Comparison of ENCODE assay signal across 8 cellular contexts in the genomic region with DNA sequence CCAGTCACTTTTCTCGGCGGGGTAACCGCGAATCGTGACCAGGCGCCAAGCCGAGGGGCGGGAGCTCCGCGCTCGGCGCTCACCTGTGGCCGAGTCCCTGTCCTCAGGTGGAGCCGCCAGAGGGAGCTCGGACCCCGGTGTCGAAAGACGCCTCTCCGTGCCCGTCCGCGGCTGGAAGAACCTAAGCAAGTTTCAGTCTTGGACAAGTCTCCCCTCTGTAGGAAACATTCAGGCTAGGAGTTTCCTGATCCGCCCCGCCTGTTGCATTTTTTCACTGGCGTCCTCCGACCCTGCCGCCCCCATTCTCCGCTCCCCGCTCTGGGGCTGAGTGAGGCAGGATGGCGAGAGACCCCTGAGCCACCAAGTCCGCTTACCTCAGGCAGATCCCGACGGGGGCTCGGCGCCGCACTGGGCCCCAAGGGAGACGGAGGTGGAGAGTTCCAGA. TPM values are rescaled to one million over a fixed set of nuclear protein-coding genes. Genes with fewer than 3 reads are reported as not detected.
A peak's percentile ranks its signal among the peaks of the same experiment; 100 is the strongest.
DNase-seq lines count a peak whose midpoint lies in the region; ATAC-seq and TF ChIP-seq lines count a peak whose summit lies in the region.

No MANE protein-coding gene starts in this region.

- H3K27me3 Mint-ChIP-seq in activated T-cell treated with anti-CD3 and anti-CD28 coated beads, Interleukin-2, amount 50 U/mL, for 4 hours (ENCODE audit: low read depth) = peaks cover 10% of the 10 kb centered on the region

- H3K36me3 Mint-ChIP-seq in activated T-cell treated with anti-CD3 and anti-CD28 coated beads, Interleukin-2, amount 50 U/mL, for 4 hours (ENCODE audit: insufficient read depth) = no peaks in the 10 kb centered on the region

- H3K4me1 ChIP-seq in esophagus (ENCODE audit: control insufficient read depth in 2 of 2, insufficient read depth in 2 of 2, low read length in 1 of 2) (no peaks in the 10 kb centered on the region), mucosa of descending colon (ENCODE audit: low read depth) (peaks cover 9% of the 10 kb centered on the region)

- H3K4me3 Mint-ChIP-seq in activated T-cell treated with anti-CD3 and anti-CD28 coated beads, Interleukin-2, amount 50 U/mL, for 4 hours = peak overlapping the region; percentile 82

- TF ChIP-seq CTCF in mucosa of descending colon (IDR thresholded peaks at IDR 0.05) = peak; percentile 33

- H3K27ac ChIP-seq in esophagus (ENCODE audit: low read depth in 2 of 2, low read length in 1 of 2) = peak overlapping the region; percentile 78 to 81

- no peaks in the 10 kb centered on the region for H3K27me3 ChIP-seq in esophagus (ENCODE audit: control insufficient read depth in 1 of 2, insufficient read depth in 2 of 2, low read length in 2 of 2)

- H3K4me1 Mint-ChIP-seq in activated T-cell treated with anti-CD3 and anti-CD28 coated beads, Interleukin-2, amount 50 U/mL, for 4 hours (ENCODE audit: low read depth) = peaks cover 20% of the 10 kb centered on the region

- H3K9me3 Mint-ChIP-seq in activated T-cell treated with anti-CD3 and anti-CD28 coated beads, Interleukin-2, amount 50 U/mL, for 4 hours = no peaks in the 10 kb centered on the region

- peak; percentile 35 for ATAC-seq in GM19351 (IDR thresholded peaks at IDR 0.05; ENCODE audit: unreplicated experiment)
- peak; percentile 23 for ATAC-seq in HG03520 (IDR thresholded peaks at IDR 0.05; ENCODE audit: unreplicated experiment)
- peak; percentile 13 to 31 for ATAC-seq in activated T-cell treated with anti-CD3 and anti-CD28 coated beads, Interleukin-2, amount 50 U/mL, for 4 hours
- ATAC-seq in mucosa of descending colon = peak; percentile 74

- H3K36me3 ChIP-seq in esophagus (ENCODE audit: control insufficient read depth in 2 of 2, insufficient read depth in 2 of 2, low read length in 1 of 2) = no peaks in the 10 kb centered on the region
- no peaks in the 10 kb centered on the region for H3K36me3 ChIP-seq in mucosa of descending colon (ENCODE audit: low read depth)

- intact Hi-C loops in mucosa of descending colon (cut with DNase I, micrococcal nuclease) = no loop called here

- H3K9me3 ChIP-seq in esophagus (ENCODE audit: control insufficient read depth in 2 of 2, insufficient read depth in 1 of 2, low read depth in 1 of 2, low read length in 1 of 2) (no peaks in the 10 kb centered on the region), mucosa of descending colon (no peaks in the 10 kb centered on the region)

- DNase-seq in C1 segment of cervical spinal cord (lab: John Stamatoyannopoulos, UW) (peak in 13 of 14 donors; percentile 25 to 84 (median 74)), NCI-H82 treated with DMSO at 0.1 percent for 48 hours (lab: John Stamatoyannopoulos, UW; ENCODE audit: unreplicated experiment) (peak; percentile 35), mucosa of descending colon (peak; percentile 81 to 87 (median 84))
- DNase-seq in activated T-cell treated with anti-CD3 and anti-CD28 coated beads, Interleukin-2, amount 50 U/mL, for 4 hours = peak; percentile 54
- DNase-seq in stimulated activated CD8-positive, alpha-beta memory T cell treated with anti-CD3 and anti-CD28 coated beads, Interleukin-4, amount 100 ng/mL, for 24 hours (ENCODE audit: low read depth) = peak; percentile 45

- H3K4me3 ChIP-seq in esophagus (ENCODE audit: low read depth in 1 of 2, low read length in 2 of 2) (peak overlapping the region; percentile 74 to 77), mucosa of descending colon (peak overlapping the region; percentile 31)

- 1% methylated on average over 37 of the region's 37 CpGs for WGBS in esophagus, 2 donors

RNA-seq across cellular contexts. Expression of a gene that starts 0.5 kb away (rescaled TPM):
- total RNA-seq in activated T-cell treated with anti-CD3 and anti-CD28 coated beads, Interleukin-2, amount 50 U/mL, for 4 hours = under 1 TPM; 0.18 to 0.50 (median 0.41) TPM
- polyA plus RNA-seq in esophagus = under 1 TPM; 0.18 to 0.38 TPM
- 1 to 10 TPM; 1.0 to 5.7 (median 2.1) TPM for total RNA-seq in mucosa of descending colon

Comparison
In these comparisons a context has a peak if more than half of its experiments do, and no peak if none do; other contexts are left out.
1. Peak in every context shown above with its lines: DNase-seq, ATAC-seq, H3K4me3 ChIP-seq and H3K27ac ChIP-seq.
2. ATAC-seq: peak in every context shown above with its lines; median percentile 74 in mucosa of descending colon; 35 in GM19351; 23 in HG03520; 22 in activated T-cell treated with anti-CD3 and anti-CD28 coated beads, Interleukin-2, amount 50 U/mL, for 4 hours.